Comparison of ENCODE assay signal across 1 cellular context in genomic region chr1:117695796-117696505, GRCh38.
TF ChIP-seq lines count a peak whose summit lies in the region.

No MANE protein-coding gene starts in this region.

TF ChIP-seq in K562, 482 proteins besides CTCF, POLR2A, EP300 and RAD21 (continued from another document):
- no peak for TF ChIP-seq THRB (CRISPR knock-in tag; conservative IDR thresholded peaks at IDR 0.05)
- no peak for TF ChIP-seq SIN3B (IDR thresholded peaks at IDR 0.05; ENCODE audit: low read depth)
- TF ChIP-seq POLR2H (tag; IDR thresholded peaks at IDR 0.05; ENCODE audit: low read depth): no peak
- no peak for TF ChIP-seq SMC3 (conservative IDR thresholded peaks at IDR 0.05; ENCODE audit: insufficient read depth, low read depth, low read length)
- peak; percentile 64 for TF ChIP-seq RFX1 (IDR thresholded peaks at IDR 0.05)
- TF ChIP-seq NFE2 (IDR thresholded peaks at IDR 0.05; ENCODE audit: low read depth): peak; percentile 86
- peak; percentile 7; the same call in 1 of the 2 replicates for TF ChIP-seq JUND (IDR thresholded peaks at IDR 0.05; ENCODE audit: borderline replicate concordance, low read depth, low read length)
- TF ChIP-seq JUND (tag; IDR thresholded peaks at IDR 0.05; ENCODE audit: borderline replicate concordance, low read depth, low read length): peak; percentile 27; the same call in 1 of the 3 replicates
- TF ChIP-seq RBBP5 (IDR thresholded peaks at IDR 0.05; ENCODE audit: borderline replicate concordance, insufficient read depth, low read length, poor library complexity, severe bottlenecking): peak; percentile 13
- TF ChIP-seq ZNF318 (IDR thresholded peaks at IDR 0.05; ENCODE audit: borderline replicate concordance in 1 of 2, low read depth in 1 of 2): no peak
- peak; percentile 64; the same call in 1 of the 2 replicates for TF ChIP-seq MAFK (IDR thresholded peaks at IDR 0.05; ENCODE audit: low read length)
- no peak for TF ChIP-seq ZKSCAN1 (IDR thresholded peaks at IDR 0.05; ENCODE audit: low read depth, low read length)
- TF ChIP-seq CEBPZ (IDR thresholded peaks at IDR 0.05; ENCODE audit: borderline replicate concordance, low read depth, low read length): no peak
- no peak for TF ChIP-seq PHF21A (IDR thresholded peaks at IDR 0.05; ENCODE audit: borderline replicate concordance, low read depth)
- TF ChIP-seq BACH1 (tag; IDR thresholded peaks at IDR 0.05): peak; percentile 61; the same call in 1 of the 2 replicates
- TF ChIP-seq JUNB (CRISPR knock-in tag; conservative IDR thresholded peaks at IDR 0.05): no peak
- TF ChIP-seq HDAC3 (IDR thresholded peaks at IDR 0.05; ENCODE audit: borderline replicate concordance, partially characterized antibody): no peak
- TF ChIP-seq ZNF316 (IDR thresholded peaks at IDR 0.05): peak; percentile 89
- TF ChIP-seq THRAP3 (IDR thresholded peaks at IDR 0.05; ENCODE audit: borderline replicate concordance): no peak
- 0 out of 2 replicates have a peak, but pooled peaks have one; percentile 23 for TF ChIP-seq HMBOX1 (IDR thresholded peaks at IDR 0.05)
- peak; percentile 87 for TF ChIP-seq C11orf30 (IDR thresholded peaks at IDR 0.05; ENCODE audit: low read depth)
- peak; percentile 47; the same call in 1 of the 2 replicates for TF ChIP-seq SMARCA4 (IDR thresholded peaks at IDR 0.05)
- no peak for TF ChIP-seq HDAC6 (IDR thresholded peaks at IDR 0.05; ENCODE audit: low read depth, low read length)
- TF ChIP-seq FOXJ3 (CRISPR knock-in tag; IDR thresholded peaks at IDR 0.05): peak; percentile 57; the same call in 1 of the 2 replicates
- no peak for TF ChIP-seq ZBTB40 (IDR thresholded peaks at IDR 0.05)
- no peak for TF ChIP-seq ZBTB40 (CRISPR knock-in tag; IDR thresholded peaks at IDR 0.05)
- TF ChIP-seq U2AF1 (optimal IDR thresholded peaks at IDR 0.05; ENCODE audit: low read depth, low read length): no peak
- 0 out of 2 replicates have a peak, but pooled peaks have one; percentile 22 for TF ChIP-seq SMARCC2 (IDR thresholded peaks at IDR 0.05; ENCODE audit: low read depth)
